ENCODE assay signal across 8 cellular contexts in the genomic region with DNA sequence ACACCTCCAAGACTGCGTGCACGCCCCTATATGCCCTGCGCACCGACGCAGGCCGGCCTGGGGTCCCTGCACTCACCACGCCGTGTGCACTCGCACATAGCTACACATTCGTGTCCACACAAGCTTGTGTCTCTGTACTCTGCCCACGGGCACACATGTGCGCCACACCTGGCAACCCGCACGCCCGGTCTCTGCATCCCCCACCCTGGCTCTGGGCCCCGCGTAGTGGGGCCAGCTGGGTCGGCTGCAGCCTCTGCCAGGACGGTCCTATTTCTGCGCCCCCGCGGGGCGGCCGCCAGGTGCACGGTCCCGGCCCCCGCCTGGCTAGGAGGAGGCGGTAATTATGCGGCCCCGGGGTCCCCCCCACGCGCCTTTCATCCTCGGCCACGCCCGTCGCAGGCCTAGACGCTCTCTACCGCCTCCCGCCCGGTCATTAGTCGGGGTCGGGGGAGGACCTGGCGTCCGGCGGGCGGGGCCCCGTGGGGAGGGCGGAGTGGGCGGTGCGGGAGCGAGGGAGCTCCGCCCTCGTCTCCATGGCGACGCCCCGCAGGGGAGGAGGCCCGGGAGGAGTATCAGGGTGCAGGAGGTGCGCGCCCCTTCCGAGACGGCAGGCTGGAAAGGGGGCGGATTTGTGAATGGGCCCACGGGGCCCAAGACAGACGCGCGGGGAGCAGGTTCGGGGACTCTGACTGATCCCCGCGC. TPM values are rescaled to one million over a fixed set of nuclear protein-coding genes. Genes with fewer than 3 reads are reported as not detected.
A peak's percentile ranks its signal among the peaks of the same experiment; 100 is the strongest.
DNase-seq lines count a peak whose midpoint lies in the region; ATAC-seq and TF ChIP-seq lines count a peak whose summit lies in the region.

No MANE protein-coding gene starts in this region.

- peaks cover 24% of the 10 kb centered on the region for H3K4me1 Mint-ChIP-seq in activated T-helper 17 cell treated with anti-CD3 and anti-CD28 coated beads, Interleukin-2, amount 50 U/mL, for 72 hours
- H3K4me1 Mint-ChIP-seq in natural killer cell, result peaks cover 53 to 67% of the 10 kb centered on the region in 2 donors

- H3K27me3 ChIP-seq in HL-60 (ENCODE audit: insufficient read depth, poor library complexity, severe bottlenecking) (no peaks in the 10 kb centered on the region), Peyer's patch (no peaks in the 10 kb centered on the region)

- H3K27ac ChIP-seq in HL-60 (replicated peaks), result no peak overlapping the region
- H3K27ac ChIP-seq in Peyer's patch, result peak overlapping the region; percentile 94 to 99 (median 98)
- peak overlapping the region; percentile 66 for H3K27ac ChIP-seq in substantia nigra (ENCODE audit: low read depth, low read length, poor library complexity, severe bottlenecking)

- peaks cover 33% of the 10 kb centered on the region for H3K36me3 Mint-ChIP-seq in activated T-helper 17 cell treated with anti-CD3 and anti-CD28 coated beads, Interleukin-2, amount 50 U/mL, for 72 hours (ENCODE audit: low read depth)
- no peaks in the 10 kb centered on the region for H3K36me3 Mint-ChIP-seq in natural killer cell

- no peak overlapping the region for H3K27ac Mint-ChIP-seq in activated T-helper 17 cell treated with anti-CD3 and anti-CD28 coated beads, Interleukin-2, amount 50 U/mL, for 72 hours
- H3K27ac Mint-ChIP-seq in natural killer cell, result peak overlapping the region; percentile 21 to 97

- DNase-seq in AML-193 (lab: John Stamatoyannopoulos, UW) (peak; percentile 59 to 60), HL-60 (ENCODE audit: low read depth in 1 of 2, low spot score in 1 of 2) (peak; percentile 73 to 87), Peyer's patch (peak; percentile 93 to 97 (median 96)), fibroblast of mammary gland (ENCODE audit: low read depth) (peak; percentile 87), natural killer cell (peak; percentile 89), substantia nigra (lab: John Stamatoyannopoulos, UW) (peak in 38 of 49 donors; percentile 12 to 94 (median 54))

- H3K9me3 ChIP-seq in Peyer's patch, result no peaks in the 10 kb centered on the region

- intact Hi-C loops in natural killer cell (cut with micrococcal nuclease), result loop anchor here (1.0 kb wide), 2 partner anchors 17 to 22 kb away; no protein-coding TSS in a partner anchor

- no peaks in the 10 kb centered on the region for H3K9me3 Mint-ChIP-seq in activated T-helper 17 cell treated with anti-CD3 and anti-CD28 coated beads, Interleukin-2, amount 50 U/mL, for 72 hours
- no peaks in the 10 kb centered on the region for H3K9me3 Mint-ChIP-seq in natural killer cell

- peaks cover 18 to 85% (median 70%) of the 10 kb centered on the region in 4 donors for H3K4me1 ChIP-seq in Peyer's patch

- no peak for TF ChIP-seq CTCF in HL-60 (IDR thresholded peaks at IDR 0.05; ENCODE audit: insufficient read depth, low read length)
- TF ChIP-seq CTCF in Peyer's patch (IDR thresholded peaks at IDR 0.05), result peak in 2 of 6 experiments; percentile 15 to 17
- TF ChIP-seq CTCF in fibroblast of mammary gland (conservative IDR thresholded peaks at IDR 0.05; ENCODE audit: control insufficient read depth, insufficient read depth, low read depth, low read length), result no peak
- TF ChIP-seq CTCF in natural killer cell (IDR thresholded peaks at IDR 0.05), result no peak

- peak overlapping the region; percentile 52 for H3K4me3 Mint-ChIP-seq in activated T-helper 17 cell treated with anti-CD3 and anti-CD28 coated beads, Interleukin-2, amount 50 U/mL, for 72 hours
- peak overlapping the region; percentile 72 for H3K4me3 Mint-ChIP-seq in natural killer cell

- TF ChIP-seq POLR2A in GM18951 (IDR thresholded peaks at IDR 0.05; ENCODE audit: extremely low read depth, insufficient read depth, insufficient read length) (peak; percentile 32), Peyer's patch (IDR thresholded peaks at IDR 0.05) (peak; percentile 43 to 55)

- ATAC-seq in activated T-helper 17 cell treated with anti-CD3 and anti-CD28 coated beads, Interleukin-2, amount 50 U/mL, for 72 hours (replicated peaks), result peak; percentile 45
- ATAC-seq in natural killer cell, result peak; percentile 41 to 66 (median 53)

- H3K36me3 ChIP-seq in Peyer's patch, result peaks cover 0 to 6% (median 0%) of the 10 kb centered on the region in 3 donors

- in situ Hi-C loops in GM18951 (cut with MboI; ENCODE audit: low sequenced_read_pairs, unreplicated experiment), result no loop called here

- H3K4me3 ChIP-seq in HL-60 (replicated peaks; ENCODE audit: insufficient read depth, low read length) (peak overlapping the region; percentile 48), Peyer's patch (peak overlapping the region; percentile 51 to 80 (median 60)), fibroblast of mammary gland (ENCODE audit: control insufficient read depth, low read depth, low read length) (peak overlapping the region; percentile 31)

- H3K27me3 Mint-ChIP-seq in activated T-helper 17 cell treated with anti-CD3 and anti-CD28 coated beads, Interleukin-2, amount 50 U/mL, for 72 hours, result no peaks in the 10 kb centered on the region
- H3K27me3 Mint-ChIP-seq in natural killer cell (ENCODE audit: low read depth in 2 of 2), result no peaks in the 10 kb centered on the region

RNA-seq across cellular contexts. Expression of gene CIRBP, which starts 2.9 kb away (rescaled TPM):
- 100 to 1,000 TPM; 258 to 623 (median 458) TPM for total RNA-seq in Peyer's patch
- 100 to 1,000 TPM; 150 to 172 TPM for total RNA-seq in activated T-helper 17 cell treated with anti-CD3 and anti-CD28 coated beads, Interleukin-2, amount 50 U/mL, for 72 hours
- 100 to 1,000 TPM; 410 to 454 (median 440) TPM for total RNA-seq in natural killer cell

RNA-seq across cellular contexts. Expression of gene FAM174C, which starts 9.1 kb away (rescaled TPM):
- 10 to 100 TPM; 39.6 to 87.7 (median 80.0) TPM for total RNA-seq in Peyer's patch
- total RNA-seq in activated T-helper 17 cell treated with anti-CD3 and anti-CD28 coated beads, Interleukin-2, amount 50 U/mL, for 72 hours, result 10 to 100 TPM; 52.9 to 85.9 TPM
- 10 to 100 TPM; 26.6 to 33.4 (median 27.1) TPM for total RNA-seq in natural killer cell

RNA-seq across cellular contexts. Expression of gene MIDN, which starts 17.9 kb away (rescaled TPM):
- total RNA-seq in Peyer's patch, result 100 to 1,000 TPM in 1 of 4 donors, 10 to 100 TPM in 3; 34.7 to 205 (median 98.9) TPM
- 10 to 100 TPM; 51.4 to 56.8 TPM for total RNA-seq in activated T-helper 17 cell treated with anti-CD3 and anti-CD28 coated beads, Interleukin-2, amount 50 U/mL, for 72 hours
- 100 to 1,000 TPM; 296 to 367 (median 314) TPM for total RNA-seq in natural killer cell

RNA-seq across cellular contexts. Expression of gene EFNA2, which starts 19.4 kb away (rescaled TPM):
- total RNA-seq in Peyer's patch, result 10 to 100 TPM; 21.5 to 34.1 (median 32.3) TPM
- total RNA-seq in activated T-helper 17 cell treated with anti-CD3 and anti-CD28 coated beads, Interleukin-2, amount 50 U/mL, for 72 hours, result not detected
- total RNA-seq in natural killer cell, result not detected

RNA-seq across cellular contexts. Expression of gene ATP5F1D, which starts 24.7 kb away (rescaled TPM):
- total RNA-seq in Peyer's patch (100 to 1,000 TPM in 3 of 4 donors, 10 to 100 TPM in 1; 88.3 to 299 (median 206) TPM), natural killer cell (100 to 1,000 TPM in 2 of 3 donors, 10 to 100 TPM in 1; 88.6 to 119 (median 104) TPM)
- total RNA-seq in activated T-helper 17 cell treated with anti-CD3 and anti-CD28 coated beads, Interleukin-2, amount 50 U/mL, for 72 hours, result 100 to 1,000 TPM; 148 to 210 TPM
